10 cellular contexts compared by ENCODE assay signal in genomic region chr14:75452324-75452723, GRCh38. TPM values are rescaled to one million over a fixed set of nuclear protein-coding genes. Genes with fewer than 3 reads are reported as not detected.
DNase-seq lines count a peak whose midpoint lies in the region; ATAC-seq, FAIRE-seq and TF ChIP-seq lines count a peak whose summit lies in the region.
"Had no signal": no experiment of that assay in that cellular context is flagged by ENCODE, and none has a peak within 500 bp of the region (broad histone marks: within the 10 kb centered on the region; RNA-seq: fewer than 3 reads in every experiment).

No MANE protein-coding gene starts in this region.

- no peaks in the 10 kb centered on the region for H3K27me3 Mint-ChIP-seq in WTC11 (ENCODE audit: low read depth)
- H3K27me3 Mint-ChIP-seq: B cell had no signal

- no peak overlapping the region for H3K4me3 Mint-ChIP-seq in WTC11
- H3K4me3 Mint-ChIP-seq: B cell had no signal

- ATAC-seq in WTC11 (no peak), pancreas (no peak)

- no peak overlapping the region for H3K4me3 ChIP-seq in BLaER1
- peak overlapping the region; percentile 34 for H3K4me3 ChIP-seq in left ventricle myocardium inferior
- H3K4me3 ChIP-seq in pancreas, result no peak overlapping the region
- H3K4me3 ChIP-seq in small intestine (ENCODE audit: low read depth in 1 of 2, low read length in 2 of 2), result no peak overlapping the region

- no peak for DNase-seq in WTC11 (ENCODE audit: low spot score)
- peak; percentile 33 for DNase-seq in left ventricle myocardium inferior
- no peak for DNase-seq in pancreas
- no peak for DNase-seq in iPS-NIHi11 (ENCODE audit: low spot score)
- DNase-seq in small intestine, result no peak
- DNase-seq in medulla oblongata (ENCODE audit: extremely low spot score), result no peak
- no peak for DNase-seq in GF-D8 (lab: John Stamatoyannopoulos, UW)
- DNase-seq: NCI-H526 treated with DMSO at 0.1 percent for 48 hours had no signal

- H3K27ac ChIP-seq in BLaER1, result peak overlapping the region; percentile 55
- peak overlapping the region; percentile 85 for H3K27ac ChIP-seq in left ventricle myocardium inferior (replicated peaks)
- peak overlapping the region; percentile 20 to 63 (median 52) for H3K27ac ChIP-seq in pancreas
- H3K27ac ChIP-seq in small intestine (ENCODE audit: low read depth in 1 of 2, low read length in 1 of 2), result peak overlapping the region in 1 of 2 donors; percentile 72

- peak overlapping the region; percentile 48; the same call in 1 of the 2 replicates for H3K9ac ChIP-seq in BLaER1

- 46 to 47% methylated on average over 4 of the region's 4 CpGs for WGBS in pancreas, 2 donors
- WGBS in small intestine, 3 donors, result 57 to 76% (median 60%) methylated on average over 4 of the region's 4 CpGs

- H3K4me1 ChIP-seq in BLaER1 (peaks cover 35% of the 10 kb centered on the region), left ventricle myocardium inferior (peaks cover 100% of the 10 kb centered on the region), pancreas (peaks cover 49 to 79% (median 68%) of the 10 kb centered on the region in 3 donors), small intestine (ENCODE audit: control insufficient read depth in 2 of 2, insufficient read depth in 1 of 2, low read depth in 1 of 2, low read length in 1 of 2) (peaks cover 13 to 14% of the 10 kb centered on the region in 2 donors)

- POLR2A ChIA-PET in WTC11 (lab: Charles Lee), result interaction anchor here (0.6 to 0.9 kb wide), 4 partner anchors 19 to 1687 kb away, joined by 3 to 4 read pairs (median 3); partner anchors contain the start of gene JDP2

- TF ChIP-seq CTCF in WTC11 (IDR thresholded peaks at IDR 0.05) (no peak), left ventricle myocardium inferior (IDR thresholded peaks at IDR 0.05; ENCODE audit: borderline replicate concordance) (no peak), pancreas (IDR thresholded peaks at IDR 0.05) (no peak)

- H3K4me2 ChIP-seq in BLaER1, result peak overlapping the region; percentile 55

- no peaks in the 10 kb centered on the region for H3K36me3 Mint-ChIP-seq in WTC11

- CTCF ChIA-PET in WTC11 (lab: Charles Lee), result interaction anchor here (0.6 to 2.8 kb wide), 5 partner anchors 11 to 143 kb away, joined by 3 to 46 read pairs (median 5); no protein-coding TSS in a partner anchor

- H3K9me3 ChIP-seq in BLaER1 (no peaks in the 10 kb centered on the region), left ventricle myocardium inferior (replicated peaks) (no peaks in the 10 kb centered on the region), pancreas (no peaks in the 10 kb centered on the region), small intestine (ENCODE audit: control insufficient read depth, low read depth) (no peaks in the 10 kb centered on the region)

- intact Hi-C loops in left ventricle myocardium inferior (cut with micrococcal nuclease) (no loop called here), pancreas (cut with DNase I) (no loop called here)

- H4K20me1 ChIP-seq in BLaER1, result peaks cover 96% of the 10 kb centered on the region; the same call in 1 of the 2 replicates

- H3K4me1 Mint-ChIP-seq in WTC11, result peaks cover 64% of the 10 kb centered on the region

- H3K9me3 Mint-ChIP-seq in WTC11, result no peaks in the 10 kb centered on the region

- peak overlapping the region; percentile 100 for H3K27ac Mint-ChIP-seq in WTC11
- H3K27ac Mint-ChIP-seq: B cell had no signal

- FAIRE-seq in pancreas (lab: Jason Lieb, UNC) (no peak), small intestine (lab: Jason Lieb, UNC) (no peak)

- H3K36me3 ChIP-seq in BLaER1 (peaks cover 43% of the 10 kb centered on the region; the same call in 1 of the 2 replicates), left ventricle myocardium inferior (peaks cover 16% of the 10 kb centered on the region), pancreas (no peaks in the 10 kb centered on the region), small intestine (ENCODE audit: control insufficient read depth in 2 of 2, insufficient read depth in 2 of 2, low read length in 2 of 2) (no peaks in the 10 kb centered on the region)

- no peaks in the 10 kb centered on the region for H3K27me3 ChIP-seq in BLaER1
- H3K27me3 ChIP-seq in left ventricle myocardium inferior (ENCODE audit: low read depth), result no peaks in the 10 kb centered on the region
- H3K27me3 ChIP-seq in pancreas, result no peaks in the 10 kb centered on the region
- no peaks in the 10 kb centered on the region for H3K27me3 ChIP-seq in small intestine (ENCODE audit: control insufficient read depth in 2 of 2, insufficient read depth in 2 of 2, low read length in 2 of 2)

TF ChIP-seq in WTC11, 78 proteins besides CTCF, POLR2A, EP300 and RAD21:
- TF ChIP-seq JUN (CRISPR knock-in tag; IDR thresholded peaks at IDR 0.05) (no peak), FOXJ3 (CRISPR knock-in tag; IDR thresholded peaks at IDR 0.05; ENCODE audit: borderline replicate concordance) (no peak), SMAD4 (CRISPR knock-in tag; IDR thresholded peaks at IDR 0.05) (no peak), ZNF121 (CRISPR knock-in tag; IDR thresholded peaks at IDR 0.05) (no peak), ZNF423 (CRISPR knock-in tag; IDR thresholded peaks at IDR 0.05) (no peak), ZNF671 (CRISPR knock-in tag; IDR thresholded peaks at IDR 0.05) (no peak), SMAD3 (CRISPR knock-in tag; IDR thresholded peaks at IDR 0.05; ENCODE audit: borderline replicate concordance) (no peak), FOXP4 (CRISPR knock-in tag; IDR thresholded peaks at IDR 0.05) (no peak), ZNF281 (CRISPR knock-in tag; IDR thresholded peaks at IDR 0.05) (no peak), KAT7 (CRISPR knock-in tag; IDR thresholded peaks at IDR 0.05; ENCODE audit: borderline replicate concordance) (no peak), TP53 (CRISPR knock-in tag; IDR thresholded peaks at IDR 0.05) (no peak), MYBL2 (CRISPR knock-in tag; IDR thresholded peaks at IDR 0.05) (no peak)

RNA-seq across cellular contexts. Expression of gene JDP2, which starts 24.5 kb away (rescaled TPM):
- total RNA-seq in WTC11 (2021), result 17.9 to 23.3 TPM (median 21.8 TPM) in 3 replicates
- total RNA-seq in left ventricle myocardium inferior, result 21.9 TPM
- 10 to 100 TPM in 3 of 6 donors, 1 to 10 TPM in 3; 6.6 to 25.8 (median 9.7) TPM for total RNA-seq in pancreas
- 10 to 100 TPM; 12.5 to 13.1 TPM for polyA plus RNA-seq in pancreas
- 10 to 100 TPM; 41.6 to 45.6 (median 42.7) TPM for polyA plus RNA-seq in small intestine
